In the genomic region with DNA sequence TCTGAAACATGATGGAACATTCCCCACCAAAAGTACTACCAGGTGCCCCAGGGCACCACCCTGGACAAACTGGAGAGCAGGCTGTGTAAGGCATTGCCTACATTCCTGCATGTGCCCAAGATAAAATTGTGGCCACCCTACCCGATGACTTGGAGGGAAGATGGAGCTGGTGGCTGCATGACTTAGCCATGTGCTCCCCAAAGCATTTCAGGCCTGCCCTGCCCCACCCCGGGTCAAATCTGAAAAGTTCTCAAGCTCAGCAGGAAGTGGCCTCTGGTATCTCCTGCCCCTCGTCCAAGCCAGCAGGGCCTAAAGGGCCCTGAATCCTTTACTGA, we compare ENCODE assay signal across 14 cellular contexts. TPM values are rescaled to one million over a fixed set of nuclear protein-coding genes. Genes with fewer than 3 reads are reported as not detected.
DNase-seq lines count a peak whose midpoint lies in the region; ATAC-seq lines count a peak whose summit lies in the region.
"Had no signal": no experiment of that assay in that cellular context is flagged by ENCODE, and none has a peak within 500 bp of the region (broad histone marks: within the 10 kb centered on the region; RNA-seq: fewer than 3 reads in every experiment).

No MANE protein-coding gene starts in this region.

- H3K27me3 ChIP-seq in effector memory CD4-positive, alpha-beta T cell (replicated peaks; ENCODE audit: control insufficient read depth, insufficient read depth, low read length, poor library complexity, severe bottlenecking): no peaks in the 10 kb centered on the region
- no peaks in the 10 kb centered on the region for H3K27me3 ChIP-seq in skeletal muscle tissue (ENCODE audit: control insufficient read depth in 3 of 3, insufficient read depth in 3 of 3, low read length in 3 of 3)
- H3K27me3 ChIP-seq: gastroesophageal sphincter had no signal

- no peak for DNase-seq in activated CD4-positive, alpha-beta T cell treated with anti-CD3 and anti-CD28 coated beads, Interleukin-2, amount 10 ng/mL, durations not matched to agents 7 days and 5 days
- no peak for DNase-seq in activated CD4-positive, alpha-beta T cell treated with anti-CD3 and anti-CD28 coated beads, Interleukin-2, amount 50 U/mL, for 4 hours
- DNase-seq in activated CD4-positive, alpha-beta T cell treated with anti-CD3 and anti-CD28 coated beads, Interleukin-2, amount 50 U/mL, for 48 hours: peak; percentile 48 to 62
- DNase-seq in effector memory CD4-positive, alpha-beta T cell: no peak
- DNase-seq in GM03348 (ENCODE audit: low spot score): no peak
- DNase-seq: H7, NCI-H187 treated with DMSO at 0.1 percent for 48 hours had no signal

- peaks cover 51% of the 10 kb centered on the region for H3K36me3 ChIP-seq in effector memory CD4-positive, alpha-beta T cell (ENCODE audit: control insufficient read depth, insufficient read depth, low read length)
- H3K36me3 ChIP-seq in skeletal muscle tissue (ENCODE audit: control insufficient read depth in 3 of 3, insufficient read depth in 3 of 3, low read length in 3 of 3): no peaks in the 10 kb centered on the region
- H3K36me3 ChIP-seq: gastroesophageal sphincter had no signal

- H3K9me3 ChIP-seq in effector memory CD4-positive, alpha-beta T cell (ENCODE audit: control insufficient read depth, low read length): no peaks in the 10 kb centered on the region
- no peaks in the 10 kb centered on the region for H3K9me3 ChIP-seq in skeletal muscle tissue (ENCODE audit: control insufficient read depth in 3 of 3, low read length in 3 of 3)

- H3K27me3 Mint-ChIP-seq in activated CD4-positive, alpha-beta T cell treated with anti-CD3 and anti-CD28 coated beads, Interleukin-2, amount 10 ng/mL, durations not matched to agents 7 days and 5 days: no peaks in the 10 kb centered on the region

- no peak for ATAC-seq in HG03280 (IDR thresholded peaks at IDR 0.05; ENCODE audit: unreplicated experiment)
- no peak for ATAC-seq in HG02610 (IDR thresholded peaks at IDR 0.05; ENCODE audit: unreplicated experiment)
- ATAC-seq: gastroesophageal sphincter, Right ventricle myocardium inferior had no signal

- POLR2A ChIA-PET in activated CD4-positive, alpha-beta T cell treated with anti-CD3 and anti-CD28 coated beads, Interleukin-2, amount 10 ng/mL, durations not matched to agents 7 days and 5 days (lab: Charles Lee): interaction anchor here (0.6 to 4.8 kb wide), 8 partner anchors 9 to 67 kb away, joined by 3 to 46 read pairs (median 9); partner anchors contain the start of gene CD2

- peaks cover 97% of the 10 kb centered on the region for H3K36me3 Mint-ChIP-seq in activated CD4-positive, alpha-beta T cell treated with anti-CD3 and anti-CD28 coated beads, Interleukin-2, amount 10 ng/mL, durations not matched to agents 7 days and 5 days (ENCODE audit: low read depth)

- H3K27ac Mint-ChIP-seq in activated CD4-positive, alpha-beta T cell treated with anti-CD3 and anti-CD28 coated beads, Interleukin-2, amount 10 ng/mL, durations not matched to agents 7 days and 5 days: peak overlapping the region; percentile 96

- H3K4me3 ChIP-seq in effector memory CD4-positive, alpha-beta T cell (ENCODE audit: insufficient read depth, low read depth, low read length, poor library complexity, severe bottlenecking): peak overlapping the region; percentile 6
- no peak overlapping the region for H3K4me3 ChIP-seq in skeletal muscle tissue (ENCODE audit: low read length in 3 of 3)
- H3K4me3 ChIP-seq: gastroesophageal sphincter had no signal

- no peak overlapping the region for H3K9ac ChIP-seq in skeletal muscle tissue (ENCODE audit: low read depth in 1 of 3, low read length in 3 of 3)

- H3K4me3 Mint-ChIP-seq in activated CD4-positive, alpha-beta T cell treated with anti-CD3 and anti-CD28 coated beads, Interleukin-2, amount 10 ng/mL, durations not matched to agents 7 days and 5 days: peak overlapping the region; percentile 65

- peak overlapping the region; percentile 87 for H3K27ac ChIP-seq in effector memory CD4-positive, alpha-beta T cell (ENCODE audit: insufficient read depth, low read length, poor library complexity, severe bottlenecking)
- peak overlapping the region; percentile 32 for H3K27ac ChIP-seq in skeletal muscle tissue (ENCODE audit: low read depth, low read length)
- H3K27ac ChIP-seq: gastroesophageal sphincter had no signal

- CTCF ChIA-PET in activated CD4-positive, alpha-beta T cell treated with anti-CD3 and anti-CD28 coated beads, Interleukin-2, amount 10 ng/mL, durations not matched to agents 7 days and 5 days (lab: Charles Lee): interaction anchor here (1.1 to 8.2 kb wide), 10 partner anchors 8 to 64 kb away, joined by 3 to 65 read pairs (median 5); partner anchors contain the start of gene CD2

- H3K4me1 ChIP-seq in effector memory CD4-positive, alpha-beta T cell (ENCODE audit: control insufficient read depth, insufficient read depth, low read length, poor library complexity, severe bottlenecking): peaks cover 79% of the 10 kb centered on the region
- H3K4me1 ChIP-seq in skeletal muscle tissue (ENCODE audit: control insufficient read depth in 3 of 3, insufficient read depth in 3 of 3, low read length in 3 of 3): peaks cover 0 to 4% (median 0%) of the 10 kb centered on the region in 3 donors
- H3K4me1 ChIP-seq: gastroesophageal sphincter had no signal

- no peaks in the 10 kb centered on the region for H3K9me3 Mint-ChIP-seq in activated CD4-positive, alpha-beta T cell treated with anti-CD3 and anti-CD28 coated beads, Interleukin-2, amount 10 ng/mL, durations not matched to agents 7 days and 5 days

- peaks cover 84% of the 10 kb centered on the region for H3K4me1 Mint-ChIP-seq in activated CD4-positive, alpha-beta T cell treated with anti-CD3 and anti-CD28 coated beads, Interleukin-2, amount 10 ng/mL, durations not matched to agents 7 days and 5 days

RNA-seq across cellular contexts. Expression of gene CD2, which starts 8.5 kb away (rescaled TPM):
- 100 to 1,000 TPM; 206 to 258 TPM for total RNA-seq in activated CD4-positive, alpha-beta T cell treated with anti-CD3 and anti-CD28 coated beads, Interleukin-2, amount 10 ng/mL, durations not matched to agents 7 days and 5 days
- under 0.01 TPM for total RNA-seq in skeletal muscle tissue
- total RNA-seq: H7, LHCN-M2, temporal lobe had no signal

Comparison
In these comparisons a context has a peak if more than half of its experiments do, and no peak if none do; other contexts are left out.
1. DNase-seq: peak in activated CD4-positive, alpha-beta T cell treated with anti-CD3 and anti-CD28 coated beads, Interleukin-2, amount 50 U/mL, for 48 hours (2 of 2); none in activated CD4-positive, alpha-beta T cell treated with anti-CD3 and anti-CD28 coated beads, Interleukin-2, amount 10 ng/mL, durations not matched to agents 7 days and 5 days (single experiment), activated CD4-positive, alpha-beta T cell treated with anti-CD3 and anti-CD28 coated beads, Interleukin-2, amount 50 U/mL, for 4 hours (0 of 2), effector memory CD4-positive, alpha-beta T cell (0 of 3) and GM03348 (single experiment).
2. RNA of gene CD2, which starts 8.5 kb away (total RNA-seq): 206 to 258 TPM in activated CD4-positive, alpha-beta T cell treated with anti-CD3 and anti-CD28 coated beads, Interleukin-2, amount 10 ng/mL, durations not matched to agents 7 days and 5 days; under 0.01 TPM in skeletal muscle tissue (single experiment); every median in the first group is over 100 times any median in the second.